ENCODE assay signal across 10 cellular contexts in genomic region chr18:74899554-74899953, GRCh38.
DNase-seq lines count a peak whose midpoint lies in the region; ATAC-seq and TF ChIP-seq lines count a peak whose summit lies in the region.
"Had no signal": no experiment of that assay in that cellular context is flagged by ENCODE, and none has a peak within 500 bp of the region (broad histone marks: within the 10 kb centered on the region; RNA-seq: fewer than 3 reads in every experiment).

No MANE protein-coding gene starts in this region.

- CTCF ChIA-PET in IMR-90 (lab: Yijun Ruan, JAX) = no interaction called here

- H2BK120ac ChIP-seq in IMR-90 (ENCODE audit: low read depth, low read length) = peak overlapping the region; percentile 71; the same call in 1 of the 2 replicates

- H4K5ac ChIP-seq in IMR-90 (ENCODE audit: low read depth, low read length) = no peak overlapping the region; the same call in 1 of the 2 replicates

- H3K18ac ChIP-seq in IMR-90 (ENCODE audit: low read depth, low read length) = no peak overlapping the region; the same call in 1 of the 2 replicates

- dilution Hi-C loops in IMR-90 (cut with HindIII; ENCODE audit: low sequenced_read_pairs, unreplicated experiment) = no loop called here

- H2BK15ac ChIP-seq in IMR-90 (ENCODE audit: low read depth, low read length) = no peak overlapping the region; the same call in 2 of the 3 replicates

- intact Hi-C loops in IMR-90 (cut with micrococcal nuclease) (loop anchor here (5.0 kb wide), 1 partner anchor 308 kb away; the partner anchor contains the start of gene PTGR3), left ventricle myocardium superior (cut with micrococcal nuclease) (no loop called here), vagina (cut with DNase I) (no loop called here)

- no peaks in the 10 kb centered on the region for H3K27me3 ChIP-seq in CD4-positive, CD25-positive, alpha-beta regulatory T cell (ENCODE audit: control insufficient read depth, insufficient read depth, low read length)
- no peaks in the 10 kb centered on the region for H3K27me3 ChIP-seq in IMR-90 (ENCODE audit: control insufficient read depth, insufficient read depth, low read length)
- no peaks in the 10 kb centered on the region for H3K27me3 ChIP-seq in vagina

- peaks cover 9% of the 10 kb centered on the region for H3K9me1 ChIP-seq in IMR-90 (ENCODE audit: insufficient read depth, low read length)

- no peaks in the 10 kb centered on the region for H3K4me1 ChIP-seq in CD4-positive, CD25-positive, alpha-beta regulatory T cell (ENCODE audit: control insufficient read depth, insufficient read depth, low read length, poor library complexity, severe bottlenecking)
- H3K4me1 ChIP-seq in IMR-90 (ENCODE audit: control insufficient read depth, insufficient read depth, low read length) (peaks cover 7% of the 10 kb centered on the region), vagina (no peaks in the 10 kb centered on the region)

- no peak overlapping the region for H3K4me3 Mint-ChIP-seq in CD4-positive, CD25-positive, alpha-beta regulatory T cell
- H3K4me3 Mint-ChIP-seq: activated B cell treated with CpG ODN at 0.5 μM for 24 hours had no signal

- no peak overlapping the region for H3K4me2 ChIP-seq in IMR-90 (ENCODE audit: low read depth, low read length)

- H2AFZ ChIP-seq in IMR-90 (replicated peaks; ENCODE audit: low read length, poor library complexity) = no peak overlapping the region

- no peak overlapping the region for H4K91ac ChIP-seq in IMR-90 (ENCODE audit: insufficient read depth, low read depth, low read length)

- 0 out of 2 replicates have a peak overlapping the region, but pooled peaks have one; percentile 67 for H3K14ac ChIP-seq in IMR-90 (replicated peaks; ENCODE audit: low read depth, low read length)

- ATAC-seq in CD4-positive, CD25-positive, alpha-beta regulatory T cell (ENCODE audit: low read depth in 2 of 2) = no peak
- ATAC-seq in IMR-90 (ENCODE audit: low read depth) = no peak
- ATAC-seq in left ventricle myocardium superior = no peak
- ATAC-seq in HG03342 (IDR thresholded peaks at IDR 0.05; ENCODE audit: unreplicated experiment) = no peak

- TF ChIP-seq POLR2A in IMR-90 (IDR thresholded peaks at IDR 0.05; ENCODE audit: low read depth, low read length) (no peak), vagina (IDR thresholded peaks at IDR 0.05) (no peak)

- TF ChIP-seq RAD21 in IMR-90 (IDR thresholded peaks at IDR 0.05; ENCODE audit: low read length) = no peak

- POLR2A ChIA-PET in IMR-90 (lab: Charles Lee; ENCODE audit: unreplicated experiment) = no interaction called here

- no peak overlapping the region for H3K23ac ChIP-seq in IMR-90 (ENCODE audit: low read depth, low read length)

- no peak for DNase-seq in CD4-positive, CD25-positive, alpha-beta regulatory T cell
- no peak for DNase-seq in IMR-90
- peak; percentile 91 for DNase-seq in NCI-H748 (lab: John Stamatoyannopoulos, UW; ENCODE audit: unreplicated experiment)
- DNase-seq in left ventricle myocardium superior = peak; percentile 61
- no peak for DNase-seq in vagina (ENCODE audit: extremely low spot score in 2 of 2)
- DNase-seq in NOMO-1 treated with DMSO at 0.1 percent for 48 hours (lab: John Stamatoyannopoulos, UW; ENCODE audit: unreplicated experiment) = no peak
- DNase-seq in hippocampal formation (lab: John Stamatoyannopoulos, UW) = no peak
- DNase-seq: activated B cell treated with CpG ODN at 0.5 μM for 24 hours had no signal

- no peak overlapping the region for H3K56ac ChIP-seq in IMR-90 (ENCODE audit: extremely low read depth, insufficient read depth, low read length)

- TF ChIP-seq CTCF in IMR-90 (conservative IDR thresholded peaks at IDR 0.05; ENCODE audit: low read depth, low read length) = no peak
- no peak for TF ChIP-seq CTCF in vagina (IDR thresholded peaks at IDR 0.05)

- H3K36me3 ChIP-seq in CD4-positive, CD25-positive, alpha-beta regulatory T cell (ENCODE audit: control insufficient read depth, insufficient read depth, low read length) = no peaks in the 10 kb centered on the region
- H3K36me3 ChIP-seq in IMR-90 (ENCODE audit: control insufficient read depth, insufficient read depth, low read length) = no peaks in the 10 kb centered on the region; the same call in 1 of the 2 replicates
- H3K36me3 ChIP-seq in vagina = no peaks in the 10 kb centered on the region

- H3K27ac Mint-ChIP-seq in CD4-positive, CD25-positive, alpha-beta regulatory T cell = peak overlapping the region in 2 of 3 donors; percentile 15 to 87
- H3K27ac Mint-ChIP-seq: activated B cell treated with CpG ODN at 0.5 μM for 24 hours had no signal

- in situ Hi-C loops in IMR-90 (cut with MboI; ENCODE audit: low sequenced_read_pairs) = no loop called here

- no peaks in the 10 kb centered on the region for H3K9me3 ChIP-seq in CD4-positive, CD25-positive, alpha-beta regulatory T cell (ENCODE audit: control insufficient read depth in 2 of 2, low read length in 2 of 2)
- H3K9me3 ChIP-seq in IMR-90 (ENCODE audit: control insufficient read depth, insufficient read depth, low read length) = no peaks in the 10 kb centered on the region
- H3K9me3 ChIP-seq in vagina = no peaks in the 10 kb centered on the region

- H4K20me1 ChIP-seq in IMR-90 (ENCODE audit: insufficient read depth, low read length) = no peaks in the 10 kb centered on the region

- H3K36me3 Mint-ChIP-seq in CD4-positive, CD25-positive, alpha-beta regulatory T cell = peaks cover 34% of the 10 kb centered on the region

- H3K27ac ChIP-seq in CD4-positive, CD25-positive, alpha-beta regulatory T cell (ENCODE audit: insufficient read depth, low read length, poor library complexity, severe bottlenecking) = no peak overlapping the region
- H3K27ac ChIP-seq in IMR-90 (ENCODE audit: insufficient read depth, low read length) (no peak overlapping the region), vagina (no peak overlapping the region)
- H3K27ac ChIP-seq: coronary artery had no signal

- no peaks in the 10 kb centered on the region for H3K27me3 Mint-ChIP-seq in CD4-positive, CD25-positive, alpha-beta regulatory T cell
- H3K27me3 Mint-ChIP-seq: activated B cell treated with CpG ODN at 0.5 μM for 24 hours had no signal

- peak overlapping the region; percentile 38; the same call in 1 of the 2 replicates for H2AK5ac ChIP-seq in IMR-90 (ENCODE audit: low read depth, low read length)

- 100% methylated on average over 1 of the region's 5 CpGs; no CpG with 5 or more reads in 1 of the 2 experiments for WGBS in IMR-90 (ENCODE audit: extremely low coverage in 2 of 2, insufficient read length in 1 of 2), 2 experiments

- no peak overlapping the region for H3K4me3 ChIP-seq in CD4-positive, CD25-positive, alpha-beta regulatory T cell (ENCODE audit: low read depth, low read length)
- H3K4me3 ChIP-seq in IMR-90 (ENCODE audit: insufficient read depth, low read depth, low read length) = no peak overlapping the region
- H3K4me3 ChIP-seq in vagina = no peak overlapping the region
- H3K4me3 ChIP-seq: coronary artery had no signal

- no peaks in the 10 kb centered on the region for H3K9me3 Mint-ChIP-seq in CD4-positive, CD25-positive, alpha-beta regulatory T cell
- H3K9me3 Mint-ChIP-seq: activated B cell treated with CpG ODN at 0.5 μM for 24 hours had no signal

- 0 out of 4 replicates have a peak overlapping the region, but pooled peaks of 1 of the 2 experiments have one; percentile 1 for H4K8ac ChIP-seq in IMR-90 (ENCODE audit: low read depth in 2 of 2, low read length in 2 of 2)

- H3K4me1 Mint-ChIP-seq in CD4-positive, CD25-positive, alpha-beta regulatory T cell = peaks cover 13 to 19% (median 15%) of the 10 kb centered on the region in 4 donors
- H3K4me1 Mint-ChIP-seq: activated B cell treated with CpG ODN at 0.5 μM for 24 hours had no signal

- no peak overlapping the region for H2BK20ac ChIP-seq in IMR-90 (ENCODE audit: low read depth, low read length)

- H2BK5ac ChIP-seq in IMR-90 (ENCODE audit: low read depth, low read length, poor library complexity, severe bottlenecking) = peak overlapping the region; percentile 2

- no TSS peak for BruUV-seq in IMR-90 (replicated peaks; lab: Mats Ljungman, UMichigan)

- H3K9ac ChIP-seq in IMR-90 (ENCODE audit: low read depth, low read length) = no peak overlapping the region

- peaks cover 0 to 5% of the 10 kb centered on the region in 2 experiments; a peak in 1 of 4 replicates for H3K79me1 ChIP-seq in IMR-90 (ENCODE audit: low read depth in 1 of 2, low read length in 2 of 2)

- no peak overlapping the region for H2AK9ac ChIP-seq in IMR-90 (replicated peaks; ENCODE audit: low read depth, low read length, poor library complexity)

- H3K4ac ChIP-seq in IMR-90 (ENCODE audit: low read depth, low read length) = no peak overlapping the region

TF ChIP-seq in IMR-90, 13 proteins besides CTCF, POLR2A, EP300 and RAD21:
- no peak for TF ChIP-seq NFE2L2 (IDR thresholded peaks at IDR 0.05; ENCODE audit: low read depth, low read length)

Comparison
In these comparisons a context has a peak if more than half of its experiments do, and no peak if none do; other contexts are left out.
1. DNase-seq: peak in NCI-H748 (single experiment) and left ventricle myocardium superior (single experiment); none in CD4-positive, CD25-positive, alpha-beta regulatory T cell (0 of 3), IMR-90 (single experiment), vagina (0 of 2), NOMO-1 treated with DMSO at 0.1 percent for 48 hours (single experiment) and hippocampal formation (0 of 2).